In genomic region chr6:411402-412145, GRCh38 we compare ENCODE assay signal across 1 cellular context.
A peak's percentile ranks its signal among the peaks of the same experiment; 100 is the strongest.
TF ChIP-seq lines count a peak whose summit lies in the region.

No MANE protein-coding gene starts in this region.

TF ChIP-seq in GM12878, 131 proteins besides CTCF, POLR2A, EP300 and RAD21 (continued from another document):
- no peak for TF ChIP-seq E2F8 (IDR thresholded peaks at IDR 0.05; ENCODE audit: low read depth, partially characterized antibody)
- no peak for TF ChIP-seq HDGF (IDR thresholded peaks at IDR 0.05)
- 0 out of 2 replicates have a peak, but pooled peaks have one; percentile 20 for TF ChIP-seq BCLAF1 (IDR thresholded peaks at IDR 0.05)
- no peak for TF ChIP-seq CEBPZ (IDR thresholded peaks at IDR 0.05; ENCODE audit: low read depth, low read length)
- TF ChIP-seq POLR2AphosphoS2 (IDR thresholded peaks at IDR 0.05; ENCODE audit: low read depth, low read length) = peak; percentile 90
- peak; percentile 50; the same call in 1 of the 2 replicates for TF ChIP-seq TAF1 (IDR thresholded peaks at IDR 0.05; ENCODE audit: borderline replicate concordance, low read depth, low read length)
- TF ChIP-seq YY1 (IDR thresholded peaks at IDR 0.05; ENCODE audit: low read depth, low read length) = no peak
- peak; percentile 62; the same call in 1 of the 2 replicates for TF ChIP-seq BCL11A (IDR thresholded peaks at IDR 0.05; ENCODE audit: low read depth, low read length)
- no peak for TF ChIP-seq ZSCAN29 (IDR thresholded peaks at IDR 0.05)
- no peak for TF ChIP-seq IKZF1 (conservative IDR thresholded peaks at IDR 0.05)
